Comparison of ENCODE assay signal across 11 cellular contexts in genomic region chr21:36994501-36995189, GRCh38. TPM values are rescaled to one million over a fixed set of nuclear protein-coding genes. Genes with fewer than 3 reads are reported as not detected.
A peak's percentile ranks its signal among the peaks of the same experiment; 100 is the strongest.
DNase-seq lines count a peak whose midpoint lies in the region; ATAC-seq, FAIRE-seq and TF ChIP-seq lines count a peak whose summit lies in the region.
"Had no signal": no experiment of that assay in that cellular context is flagged by ENCODE, and none has a peak within 500 bp of the region (broad histone marks: within the 10 kb centered on the region; RNA-seq: fewer than 3 reads in every experiment).

No MANE protein-coding gene starts in this region.

- H3K36me3 ChIP-seq in left ventricle myocardium inferior (no peaks in the 10 kb centered on the region), GM12878 (ENCODE audit: control insufficient read depth in 2 of 2, insufficient read depth in 2 of 2, low read length in 1 of 2) (no peaks in the 10 kb centered on the region), lower lobe of right lung (no peaks in the 10 kb centered on the region)
- H3K36me3 ChIP-seq: BLaER1 treated with 17β-estradiol and CSF1 and Interleukin-3, amounts not matched to agents 10 nM and 100 nM had no signal

- H3K79me2 ChIP-seq in GM12878 (ENCODE audit: control insufficient read depth, insufficient read depth, low read length): no peaks in the 10 kb centered on the region

- TF ChIP-seq POLR2A in GM12878 (IDR thresholded peaks at IDR 0.05; ENCODE audit: low read depth, low read length): no peak

- 71% methylated on average over 38 of the region's 38 CpGs for WGBS in GM12878 (ENCODE audit: insufficient coverage, insufficient replicate concordance, low lambda C conversion rate, missing lambda C conversion rate)

- no peaks in the 10 kb centered on the region for H4K20me1 ChIP-seq in GM12878 (ENCODE audit: control insufficient read depth, insufficient read depth)
- H4K20me1 ChIP-seq: BLaER1 treated with 17β-estradiol and CSF1 and Interleukin-3, amounts not matched to agents 10 nM and 100 nM had no signal

- peak overlapping the region; percentile 33; the same call in 1 of the 2 replicates for H2AFZ ChIP-seq in GM12878 (ENCODE audit: control insufficient read depth, low read depth, low read length)

- H3K9me3 ChIP-seq in left ventricle myocardium inferior (replicated peaks): peaks cover 4% of the 10 kb centered on the region
- no peaks in the 10 kb centered on the region for H3K9me3 ChIP-seq in GM12878 (replicated peaks; ENCODE audit: control insufficient read depth, insufficient read depth, low read length)
- H3K9me3 ChIP-seq in lower lobe of right lung: no peaks in the 10 kb centered on the region

- no peak for TF ChIP-seq CTCF in left ventricle myocardium inferior (IDR thresholded peaks at IDR 0.05; ENCODE audit: borderline replicate concordance)
- no peak for TF ChIP-seq CTCF in GM12878 (IDR thresholded peaks at IDR 0.05 in 2 of 3, conservative IDR thresholded peaks at IDR 0.05 in 1 of 3; ENCODE audit: control insufficient read depth in 2 of 3, extremely low read depth in 1 of 3, insufficient read depth in 1 of 3, low read depth in 3 of 3, low read length in 3 of 3)
- no peak for TF ChIP-seq CTCF in lower lobe of right lung (IDR thresholded peaks at IDR 0.05)

- H3K27me3 ChIP-seq in left ventricle myocardium inferior (ENCODE audit: low read depth): peaks cover 51% of the 10 kb centered on the region
- H3K27me3 ChIP-seq in GM12878 (replicated peaks in 1 of 2; ENCODE audit: control insufficient read depth in 2 of 2, insufficient read depth in 2 of 2, low read length in 1 of 2): no peaks in the 10 kb centered on the region
- peaks cover 5% of the 10 kb centered on the region for H3K27me3 ChIP-seq in lower lobe of right lung (ENCODE audit: low read depth)
- H3K27me3 ChIP-seq: BLaER1 treated with 17β-estradiol and CSF1 and Interleukin-3, amounts not matched to agents 10 nM and 100 nM had no signal

- no peak for DNase-seq in left ventricle myocardium inferior
- DNase-seq in left cardiac atrium: no peak
- DNase-seq in GM12878 (ENCODE audit: low read depth, low spot score): no peak
- DNase-seq in lower lobe of right lung: no peak
- DNase-seq in NCI-H226: no peak
- DNase-seq in GF-D8 (lab: John Stamatoyannopoulos, UW): no peak
- no peak for DNase-seq in NCI-H2196 treated with DMSO at 0.1 percent for 48 hours (lab: John Stamatoyannopoulos, UW; ENCODE audit: unreplicated experiment)
- DNase-seq: left ventricle myocardium superior had no signal

- no peak for ATAC-seq in left cardiac atrium
- no peak for ATAC-seq in GM12878
- no peak for ATAC-seq in lower lobe of right lung
- ATAC-seq in HG03045 (IDR thresholded peaks at IDR 0.05; ENCODE audit: unreplicated experiment): no peak
- ATAC-seq: left ventricle myocardium superior had no signal

- no peak overlapping the region; the same call in 1 of the 2 replicates for H3K4me2 ChIP-seq in GM12878 (ENCODE audit: control insufficient read depth, insufficient read depth)
- H3K4me2 ChIP-seq: BLaER1 treated with 17β-estradiol and CSF1 and Interleukin-3, amounts not matched to agents 10 nM and 100 nM had no signal

- POLR2A ChIA-PET in GM12878 (lab: Charles Lee): no interaction called here

- no peak overlapping the region for H3K9ac ChIP-seq in GM12878 (ENCODE audit: control insufficient read depth, insufficient read depth, low read length)
- H3K9ac ChIP-seq: BLaER1 treated with 17β-estradiol and CSF1 and Interleukin-3, amounts not matched to agents 10 nM and 100 nM had no signal

- in situ Hi-C loops in GM12878 (cut with MboI): no loop called here

- RAD21 ChIA-PET in GM12878 (lab: Charles Lee; ENCODE audit: unreplicated experiment): interaction anchor here (2.4 kb wide), 1 partner anchor 18 kb away, joined by 5 read pairs; no protein-coding TSS in a partner anchor

- SMC1A ChIA-PET in GM12878 (lab: Charles Lee; ENCODE audit: uncharacterized antibody, unreplicated experiment): no interaction called here

- H3K4me1 ChIP-seq in left ventricle myocardium inferior (peaks cover 8% of the 10 kb centered on the region), GM12878 (ENCODE audit: control insufficient read depth, insufficient read depth, low read length) (no peaks in the 10 kb centered on the region), lower lobe of right lung (no peaks in the 10 kb centered on the region)

- intact Hi-C loops in left ventricle myocardium inferior (cut with micrococcal nuclease): no loop called here
- intact Hi-C loops in left cardiac atrium (cut with DNase I): no loop called here
- intact Hi-C loops in GM12878 (cut with micrococcal nuclease; ENCODE audit: unreplicated experiment): no loop called here
- intact Hi-C loops in lower lobe of right lung (cut with DNase I): no loop called here

- H3K4me3 ChIP-seq in left ventricle myocardium inferior (peak overlapping the region; percentile 22), GM12878 (no peak overlapping the region), lower lobe of right lung (peak overlapping the region; percentile 9)
- H3K4me3 ChIP-seq: BLaER1 treated with 17β-estradiol and CSF1 and Interleukin-3, amounts not matched to agents 10 nM and 100 nM had no signal

- no TSS peak for BruUV-seq in GM12878 (replicated peaks; lab: Mats Ljungman, UMichigan)

- no peak for TF ChIP-seq EP300 in GM12878 (IDR thresholded peaks at IDR 0.05; ENCODE audit: borderline replicate concordance in 1 of 2, control insufficient read depth in 1 of 2, low read depth in 2 of 2, low read length in 2 of 2)

- TF ChIP-seq RAD21 in GM12878 (IDR thresholded peaks at IDR 0.05; ENCODE audit: insufficient read depth, low read depth, low read length): no peak

- H3K27ac ChIP-seq in left ventricle myocardium inferior (replicated peaks) (no peak overlapping the region), GM12878 (ENCODE audit: control insufficient read depth, insufficient read depth) (no peak overlapping the region), lower lobe of right lung (no peak overlapping the region)
- H3K27ac ChIP-seq: BLaER1 treated with 17β-estradiol and CSF1 and Interleukin-3, amounts not matched to agents 10 nM and 100 nM had no signal

- CTCF ChIA-PET in GM12878 (lab: Yijun Ruan, JAX): interaction anchor here (1.7 kb wide), 1 partner anchor 15 kb away, joined by 5 read pairs; no protein-coding TSS in a partner anchor

- no peak for FAIRE-seq in GM12878 (lab: Jason Lieb, UNC)
- FAIRE-seq: endometrium had no signal

TF ChIP-seq in GM12878, 131 proteins besides CTCF, POLR2A, EP300 and RAD21:
- no peak for TF ChIP-seq YY1 (IDR thresholded peaks at IDR 0.05; ENCODE audit: low read depth, low read length)
- TF ChIP-seq ZBTB33 (IDR thresholded peaks at IDR 0.05): 0 out of 2 replicates have a peak, but pooled peaks have one; percentile 24
TF ChIP-seq in GM12878: peak in this region for 1.

RNA-seq across cellular contexts. Expression of gene RIPPLY3, which starts 11.9 kb away (rescaled TPM):
- total RNA-seq in left ventricle myocardium inferior: not detected
- not detected for total RNA-seq in left cardiac atrium
- total RNA-seq in GM12878 (2013; cell fraction: nucleolus; rRNA removed): not detected in 2 replicates
- not detected in 2 replicates for total RNA-seq in GM12878 (2014; rRNA removed)
- total RNA-seq in GM12878 (2014; rRNA removed; fragmentation: Illumina TruSeq; extraction: Trizol): not detected in 2 replicates
- not detected in 2 replicates for total RNA-seq in GM12878 (2021)
- polyA plus RNA-seq in GM12878 (2011; ENCODE audit: low read depth): not detected
- not detected in 2 replicates for polyA plus RNA-seq in GM12878 (2011; rRNA removed)
- polyA plus RNA-seq in GM12878 (2011; cell fraction: cytosol; rRNA removed): not detected in 2 replicates
- not detected in 2 replicates for polyA plus RNA-seq in GM12878 (2011; cell fraction: nucleus; rRNA removed)
- not detected in 2 replicates for polyA plus RNA-seq in GM12878 (2012)
- polyA plus RNA-seq in GM12878 (2014; fragmentation: Illumina TruSeq; extraction: Trizol): not detected in 2 replicates
- not detected for polyA plus RNA-seq in GM12878 (2014; fragmentation: Nextera tagmentation; extraction: Ambion mirVana)
- not detected in 2 replicates for polyA plus RNA-seq in GM12878 (2014; rRNA removed)
- not detected for polyA plus RNA-seq in GM12878 (2016; fragmentation: Nextera tagmentation; extraction: Ambion mirVana)
- not detected in 2 replicates for polyA minus RNA-seq in GM12878 (2011; rRNA and poly(A)+ RNA removed)
- not detected in 2 replicates for polyA minus RNA-seq in GM12878 (2011; cell fraction: cytosol; rRNA and poly(A)+ RNA removed)
- polyA minus RNA-seq in GM12878 (2011; cell fraction: nucleus; rRNA and poly(A)+ RNA removed): not detected in 2 replicates
- 0.44 TPM for total RNA-seq in lower lobe of right lung
- total RNA-seq: left ventricle myocardium superior had no signal

RNA-seq across cellular contexts. Expression of gene HLCS, which starts 28.2 kb away (rescaled TPM):
- total RNA-seq in left ventricle myocardium inferior: 5.3 TPM
- 1 to 10 TPM; 8.3 to 8.9 TPM for total RNA-seq in left cardiac atrium
- 39.1 and 48.4 TPM in 2 replicates for total RNA-seq in GM12878 (2013; cell fraction: nucleolus; rRNA removed)
- 9.7 and 12.8 TPM in 2 replicates for total RNA-seq in GM12878 (2014; rRNA removed)
- 9.5 and 11.4 TPM in 2 replicates for total RNA-seq in GM12878 (2014; rRNA removed; fragmentation: Illumina TruSeq; extraction: Trizol)
- total RNA-seq in GM12878 (2021): 11.9 and 13.3 TPM in 2 replicates
- polyA plus RNA-seq in GM12878 (2011; ENCODE audit: low read depth): 4.9 TPM
- polyA plus RNA-seq in GM12878 (2011; rRNA removed): 10.0 and 10.1 TPM in 2 replicates
- 6.2 and 7.1 TPM in 2 replicates for polyA plus RNA-seq in GM12878 (2011; cell fraction: cytosol; rRNA removed)
- polyA plus RNA-seq in GM12878 (2011; cell fraction: nucleus; rRNA removed): 12.9 and 15.6 TPM in 2 replicates
- 5.0 and 5.3 TPM in 2 replicates for polyA plus RNA-seq in GM12878 (2012)
- 9.9 and 11.0 TPM in 2 replicates for polyA plus RNA-seq in GM12878 (2014; fragmentation: Illumina TruSeq; extraction: Trizol)
- 1 to 10 TPM; 1.5 to 1.8 TPM for polyA plus RNA-seq in GM12878 (2014; fragmentation: Nextera tagmentation; extraction: Ambion mirVana)
- 9.5 and 9.6 TPM in 2 replicates for polyA plus RNA-seq in GM12878 (2014; rRNA removed)
- polyA plus RNA-seq in GM12878 (2016; fragmentation: Nextera tagmentation; extraction: Ambion mirVana): 10 to 100 TPM in 1 of 2 experiments, 1 to 10 TPM in 1; 9.4 to 12.7 TPM
- 13.1 and 20.6 TPM in 2 replicates for polyA minus RNA-seq in GM12878 (2011; rRNA and poly(A)+ RNA removed)
- polyA minus RNA-seq in GM12878 (2011; cell fraction: cytosol; rRNA and poly(A)+ RNA removed): 3.5 and 3.7 TPM in 2 replicates
- polyA minus RNA-seq in GM12878 (2011; cell fraction: nucleus; rRNA and poly(A)+ RNA removed): 11.6 and 15.7 TPM in 2 replicates
- 17.1 TPM for total RNA-seq in lower lobe of right lung
